Comparison of ENCODE assay signal across 7 cellular contexts in genomic region chr5:94779684-94780083, GRCh38.
"Had no signal": no experiment of that assay in that cellular context is flagged by ENCODE, and none has a peak within 500 bp of the region (broad histone marks: within the 10 kb centered on the region; RNA-seq: fewer than 3 reads in every experiment).

No MANE protein-coding gene starts in this region.

- ATAC-seq: GM12878 had no signal

- DNase-seq: GDM1, GF-D8 had no signal

- FAIRE-seq: G401.6, GM12878, GM12891, GM12892, GM18507 had no signal

- H3K4me3 ChIP-seq: GM12878 had no signal
